Comparison of ENCODE assay signal across 15 cellular contexts in the genomic region with DNA sequence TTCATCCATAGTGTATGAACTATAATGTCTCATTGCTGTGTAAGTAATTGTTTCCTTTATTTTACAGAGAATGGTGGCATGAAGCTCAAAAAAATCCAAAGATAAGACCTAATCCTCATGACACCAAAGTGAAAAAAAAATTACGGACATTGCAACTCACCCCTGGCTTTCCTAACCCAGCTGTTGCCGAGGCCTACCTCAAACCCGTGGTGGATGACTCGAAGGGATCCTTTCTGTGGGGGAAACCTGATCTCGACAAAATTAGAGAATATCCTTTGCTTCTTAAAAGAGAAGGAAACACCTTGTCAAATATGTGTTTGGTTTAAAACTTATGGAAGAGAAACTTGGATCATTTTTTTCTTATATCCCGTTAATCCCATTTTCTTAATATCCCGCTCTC.
"Had no signal": no experiment of that assay in that cellular context is flagged by ENCODE, and none has a peak within 500 bp of the region (broad histone marks: within the 10 kb centered on the region; RNA-seq: fewer than 3 reads in every experiment).

No MANE protein-coding gene starts in this region.

- H3K4me3 ChIP-seq: adrenal gland, gastroesophageal sphincter, neural progenitor cell, pancreas, tibial artery had no signal

- H3K27ac ChIP-seq: adrenal gland, epithelial cell of prostate, gastroesophageal sphincter, neural progenitor cell, pancreas, tibial artery, WERI-Rb-1 had no signal

- H3K4me2 ChIP-seq: neural progenitor cell had no signal

- ATAC-seq: activated T-cell treated with anti-CD3 and anti-CD28 coated beads, Interleukin-2, amount 50 U/mL, for 4 hours; gastroesophageal sphincter; left ventricle myocardium superior; pancreas had no signal

- DNase-seq: activated CD4-positive, alpha-beta T cell treated with anti-CD3 and anti-CD28 coated beads for 4 hours; activated T-cell treated with anti-CD3 and anti-CD28 coated beads, Interleukin-2, amount 50 U/mL, for 4 hours; adrenal gland; central memory CD4-positive, alpha-beta T cell; effector memory CD4-positive, alpha-beta T cell; kidney; left ventricle myocardium superior; pancreas; stimulated activated CD4-positive, alpha-beta T cell treated with anti-CD3 and anti-CD28 coated beads, Interleukin-4, amount 100 ng/mL, for 24 hours; T1000; tibial artery; WERI-Rb-1 had no signal

- H3K4me1 ChIP-seq: pancreas had no signal

- H3K4me3 Mint-ChIP-seq: activated T-cell treated with anti-CD3 and anti-CD28 coated beads, Interleukin-2, amount 50 U/mL, for 4 hours; neural progenitor cell had no signal

- H3K9me3 Mint-ChIP-seq: activated T-cell treated with anti-CD3 and anti-CD28 coated beads, Interleukin-2, amount 50 U/mL, for 4 hours; neural progenitor cell had no signal

- H3K27ac Mint-ChIP-seq: neural progenitor cell had no signal

- H3K9me3 ChIP-seq: adrenal gland, gastroesophageal sphincter, pancreas, tibial artery had no signal

- H3K27me3 ChIP-seq: adrenal gland, gastroesophageal sphincter, neural progenitor cell, pancreas, tibial artery had no signal

- H2AFZ ChIP-seq: neural progenitor cell had no signal

- H3K9ac ChIP-seq: neural progenitor cell had no signal
